Comparison of ENCODE assay signal across 8 cellular contexts in the genomic region with DNA sequence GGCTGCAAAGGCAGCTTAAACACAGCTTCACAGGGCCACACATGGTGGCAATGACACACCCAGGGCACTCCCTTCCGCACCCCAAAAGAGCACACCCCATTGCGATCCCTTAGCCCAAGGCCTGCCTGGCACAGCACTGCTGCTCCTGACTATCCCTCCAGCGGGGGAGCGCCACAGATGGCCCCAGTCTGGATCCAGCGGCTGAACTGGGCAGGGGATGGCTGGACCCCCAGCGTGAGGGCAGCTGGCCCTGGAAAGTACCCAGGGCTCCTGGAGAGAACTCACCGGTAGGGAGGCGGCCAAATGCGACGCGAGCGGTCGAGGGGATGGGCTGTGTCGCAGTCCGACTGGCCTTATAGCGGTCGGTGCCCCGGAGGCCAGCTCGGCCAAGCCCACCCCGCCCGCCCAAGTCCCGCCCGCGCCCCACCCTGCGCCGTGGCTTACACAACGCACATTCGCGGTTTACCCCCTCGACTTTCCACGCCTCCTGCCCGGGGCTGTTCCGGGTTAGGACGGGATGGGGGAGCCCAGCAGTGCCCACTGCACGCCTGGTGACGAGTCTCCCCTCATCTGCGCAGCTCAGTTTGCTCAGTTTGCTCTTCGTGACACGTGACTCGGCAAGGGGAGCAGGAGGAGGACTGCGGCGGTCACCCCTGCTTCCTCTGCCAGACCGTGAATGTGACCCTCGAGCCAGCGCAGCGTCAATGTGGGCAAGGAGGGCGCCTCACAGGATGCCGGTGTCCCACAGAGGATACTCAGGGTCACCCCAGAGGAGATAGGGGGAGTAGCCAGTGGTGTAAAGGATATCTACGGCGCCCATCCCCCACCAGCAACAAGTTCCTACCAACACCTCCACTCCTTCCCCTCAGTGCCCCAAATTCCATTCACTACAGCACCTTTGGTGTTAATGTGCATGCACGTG. TPM values are rescaled to one million over a fixed set of nuclear protein-coding genes. Genes with fewer than 3 reads are reported as not detected.
DNase-seq lines count a peak whose midpoint lies in the region; ATAC-seq and TF ChIP-seq lines count a peak whose summit lies in the region.

TSS of gene S100A6 (minus strand) at position 328 of the 922 bp plus-strand sequence. CDS start 652 bp downstream, outside the sequence.

- H3K27ac ChIP-seq in lung (ENCODE audit: low read depth in 1 of 2, low read length in 1 of 2) = peak within 1 kb of the TSS; percentile 88 to 99

- no peaks in the 10 kb centered on the region for H3K27me3 ChIP-seq in lung (ENCODE audit: control insufficient read depth, insufficient read depth)

- H3K4me3 ChIP-seq in lung = peak within 1 kb of the TSS; percentile 87

- DNase-seq in AG08396 (ENCODE audit: low spot score) (peak; percentile 91), NCI-H748 treated with DMSO at 0.1 percent for 48 hours (lab: John Stamatoyannopoulos, UW) (peak; percentile 44), lung (ENCODE audit: low spot score) (peak; percentile 95)
- peak in 2 of 3 experiments; percentile 56 to 61 for DNase-seq in activated CD8-positive, alpha-beta memory T cell treated with anti-CD3 and anti-CD28 coated beads for 48 hours (ENCODE audit: low read depth in 2 of 3, low spot score in 2 of 3)
- peak; percentile 75 for DNase-seq in effector CD4-positive, alpha-beta T cell
- peak; percentile 63 to 78 for DNase-seq in stimulated activated CD4-positive, alpha-beta T cell treated with anti-CD3 and anti-CD28 coated beads, Interleukin-4, amount 100 ng/mL, for 48 hours (ENCODE audit: low read depth in 2 of 2)

- WGBS in lung, 2 donors = 1 to 2% methylated on average over 45 to 51 of the region's 51 CpGs

- no peaks in the 10 kb centered on the region for H3K9me3 ChIP-seq in lung (ENCODE audit: control insufficient read depth in 2 of 2, insufficient read depth in 1 of 2, low read length in 1 of 2)

- peaks cover 0 to 16% of the 10 kb centered on the region in 2 donors for H3K4me1 ChIP-seq in lung (ENCODE audit: control insufficient read depth in 2 of 2, insufficient read depth in 2 of 2, low read length in 2 of 2)

- peaks cover 0 to 3% of the 10 kb centered on the region in 2 donors for H3K36me3 ChIP-seq in lung (ENCODE audit: control insufficient read depth in 2 of 2, insufficient read depth in 2 of 2, low read length in 2 of 2)

- peak; percentile 52 for ATAC-seq in GM21619 (IDR thresholded peaks at IDR 0.05; ENCODE audit: unreplicated experiment)
- peak; percentile 74 for ATAC-seq in lung (ENCODE audit: insufficient read depth, low FRiP score)
- ATAC-seq in GM21576 (IDR thresholded peaks at IDR 0.05; ENCODE audit: unreplicated experiment) = no peak

- TF ChIP-seq CTCF in lung (IDR thresholded peaks at IDR 0.05; ENCODE audit: control extremely low read depth, extremely low read depth) = no peak

RNA-seq across cellular contexts. Expression of gene S100A6, which starts in this region (rescaled TPM):
- total RNA-seq in lung = 1,000 to 10,000 TPM in 1 of 2 donors, 100 to 1,000 TPM in 1; 165 to 1,591 TPM
- polyA plus RNA-seq in lung = over 10,000 TPM in 1 of 2 donors, 1,000 to 10,000 TPM in 1; 2,413 to 10,136 TPM

Comparison
In these comparisons a context has a peak if more than half of its experiments do, and no peak if none do; other contexts are left out.
1. DNase-seq: peak in every context shown above with its lines; median percentile 95 in lung; 91 in AG08396; 75 in effector CD4-positive, alpha-beta T cell; 70 in stimulated activated CD4-positive, alpha-beta T cell treated with anti-CD3 and anti-CD28 coated beads, Interleukin-4, amount 100 ng/mL, for 48 hours; 58 in activated CD8-positive, alpha-beta memory T cell treated with anti-CD3 and anti-CD28 coated beads for 48 hours; 44 in NCI-H748 treated with DMSO at 0.1 percent for 48 hours.